ENCODE assay signal across 19 cellular contexts in genomic region chr4:123995939-123996338, GRCh38.
A peak's percentile ranks its signal among the peaks of the same experiment; 100 is the strongest.
DNase-seq lines count a peak whose midpoint lies in the region; ATAC-seq and TF ChIP-seq lines count a peak whose summit lies in the region.
"Had no signal": no experiment of that assay in that cellular context is flagged by ENCODE, and none has a peak within 500 bp of the region (broad histone marks: within the 10 kb centered on the region; RNA-seq: fewer than 3 reads in every experiment).

No MANE protein-coding gene starts in this region.

- TF ChIP-seq CTCF in SK-N-SH (IDR thresholded peaks at IDR 0.05) (no peak), fibroblast of lung (conservative IDR thresholded peaks at IDR 0.05 in 1 of 2, IDR thresholded peaks at IDR 0.05 in 1 of 2; ENCODE audit: low read depth in 1 of 2, low read length in 2 of 2) (no peak), retinal pigment epithelial cell (conservative IDR thresholded peaks at IDR 0.05; ENCODE audit: low read depth, low read length) (no peak)

- no peak for TF ChIP-seq RAD21 in SK-N-SH (IDR thresholded peaks at IDR 0.05; ENCODE audit: low read length)

- POLR2A ChIA-PET in SK-N-SH (lab: Yijun Ruan, JAX), result no interaction called here

- intact Hi-C loops in sciatic nerve (cut with DNase I), result no loop called here

- DNase-seq in GM04504 (ENCODE audit: low read depth) (peak; percentile 62), SK-N-SH (no peak), fibroblast of lung (ENCODE audit: low read depth in 2 of 2) (peak; percentile 56 to 97), retinal pigment epithelial cell (ENCODE audit: low read depth) (peak; percentile 71), sciatic nerve (ENCODE audit: low spot score) (no peak)
- DNase-seq: activated CD4-positive, alpha-beta T cell treated with anti-CD3 and anti-CD28 coated beads for 48 hours; activated T-cell treated with anti-CD3 and anti-CD28 coated beads, Interleukin-2, amount 50 U/mL, for 24 hours; CD8-positive, alpha-beta T cell; effector memory CD4-positive, alpha-beta T cell; hippocampal formation; NCI-H187 treated with DMSO at 0.1 percent for 48 hours; NCI-H69; RPMI8226; T-helper 2 cell had no signal

- no peak overlapping the region for H3K4me3 ChIP-seq in SK-N-SH (ENCODE audit: low read depth in 2 of 2, low read length in 1 of 2)
- no peak overlapping the region for H3K4me3 ChIP-seq in fibroblast of lung (replicated peaks in 1 of 4; ENCODE audit: control extremely low read depth in 1 of 4, insufficient read depth in 1 of 4, low read depth in 3 of 4, low read length in 4 of 4)
- H3K4me3 ChIP-seq in retinal pigment epithelial cell (ENCODE audit: low read length), result no peak overlapping the region
- H3K4me3 ChIP-seq: smooth muscle cell had no signal

- no peaks in the 10 kb centered on the region for H3K27me3 ChIP-seq in SK-N-SH (ENCODE audit: insufficient read depth)
- no peaks in the 10 kb centered on the region for H3K27me3 ChIP-seq in fibroblast of lung (ENCODE audit: control insufficient read depth, insufficient read depth, low read length)

- H3K4me1 ChIP-seq in SK-N-SH (ENCODE audit: control insufficient read depth in 1 of 2, insufficient read depth in 2 of 2, low read depth in 1 of 2, low read length in 1 of 2) (no peaks in the 10 kb centered on the region; a peak in 3 of 4 replicates), fibroblast of lung (ENCODE audit: control insufficient read depth, extremely low read depth, insufficient read depth, low read length) (peaks cover 6% of the 10 kb centered on the region)

- H3K9ac ChIP-seq in SK-N-SH (no peak overlapping the region), fibroblast of lung (ENCODE audit: insufficient read depth, low read length) (no peak overlapping the region)
- H3K9ac ChIP-seq: KMS-11 had no signal

- no peak for TF ChIP-seq EP300 in SK-N-SH (IDR thresholded peaks at IDR 0.05; ENCODE audit: borderline replicate concordance in 1 of 2, low read depth in 1 of 2, low read length in 1 of 2)

- H3K4me2 ChIP-seq in SK-N-SH (no peak overlapping the region), fibroblast of lung (ENCODE audit: extremely low read depth, insufficient read depth, low read length) (peak overlapping the region; percentile 23)
- H3K4me2 ChIP-seq: KMS-11, smooth muscle cell had no signal

- H4K20me1 ChIP-seq in SK-N-SH (ENCODE audit: insufficient read depth) (no peaks in the 10 kb centered on the region), fibroblast of lung (ENCODE audit: control insufficient read depth, extremely low read depth, insufficient read depth, low read length) (no peaks in the 10 kb centered on the region)

- no peaks in the 10 kb centered on the region for H3K79me2 ChIP-seq in SK-N-SH (ENCODE audit: insufficient read depth)
- no peaks in the 10 kb centered on the region for H3K79me2 ChIP-seq in fibroblast of lung (ENCODE audit: control insufficient read depth, insufficient read depth, low read length)

- H3K9me3 ChIP-seq in SK-N-SH (no peaks in the 10 kb centered on the region), fibroblast of lung (ENCODE audit: control insufficient read depth, insufficient read depth, low read depth, low read length) (no peaks in the 10 kb centered on the region)

- WGBS in SK-N-SH (ENCODE audit: low lambda C conversion rate), result 34% methylated on average over 2 of the region's 2 CpGs

- peaks cover 4% of the 10 kb centered on the region for H3F3A ChIP-seq in SK-N-SH (replicated peaks; ENCODE audit: insufficient read depth)

- H3K36me3 ChIP-seq in SK-N-SH (replicated peaks in 1 of 2; ENCODE audit: control insufficient read depth in 1 of 2, insufficient read depth in 2 of 2, low read length in 1 of 2) (no peaks in the 10 kb centered on the region), fibroblast of lung (ENCODE audit: control insufficient read depth, insufficient read depth, low read length) (no peaks in the 10 kb centered on the region)

- ATAC-seq in GM19035 (IDR thresholded peaks at IDR 0.05; ENCODE audit: unreplicated experiment), result no peak
- no peak for ATAC-seq in GM21786 (IDR thresholded peaks at IDR 0.05; ENCODE audit: unreplicated experiment)
- ATAC-seq in HG02885 (IDR thresholded peaks at IDR 0.05; ENCODE audit: poor library complexity, unreplicated experiment), result no peak
- ATAC-seq in sciatic nerve, result no peak
- ATAC-seq: CD8-positive, alpha-beta T cell had no signal

- CTCF ChIA-PET in SK-N-SH (lab: Yijun Ruan, JAX), result no interaction called here

- H3K27ac ChIP-seq in SK-N-SH (ENCODE audit: low read depth in 2 of 2, low read length in 1 of 2), result peak overlapping the region in 1 of 2 experiments; percentile 54; a peak in 2 of 4 replicates
- H3K27ac ChIP-seq in fibroblast of lung (ENCODE audit: insufficient read depth, low read length), result peak overlapping the region; percentile 19
- H3K27ac ChIP-seq: KMS-11 had no signal

- no peak overlapping the region for H2AFZ ChIP-seq in SK-N-SH (ENCODE audit: low read depth)
- H2AFZ ChIP-seq in fibroblast of lung (ENCODE audit: low read length), result no peak overlapping the region

- H3K9me2 ChIP-seq in SK-N-SH, result no peaks in the 10 kb centered on the region

TF ChIP-seq in SK-N-SH, 30 proteins besides CTCF, POLR2A, EP300 and RAD21:
- 0 out of 2 replicates have a peak, but pooled peaks have one; percentile 21 for TF ChIP-seq MEF2A (IDR thresholded peaks at IDR 0.05; ENCODE audit: borderline replicate concordance, low read depth)
- peak; percentile 34; the same call in 1 of the 2 replicates for TF ChIP-seq JUND (IDR thresholded peaks at IDR 0.05)
- no peak for TF ChIP-seq GATA2 (CRISPR knock-in tag; IDR thresholded peaks at IDR 0.05)
- no peak for TF ChIP-seq FOXJ3 (CRISPR knock-in tag; IDR thresholded peaks at IDR 0.05)
- TF ChIP-seq FOSL2 (IDR thresholded peaks at IDR 0.05; ENCODE audit: borderline replicate concordance, low read depth), result peak; percentile 55; the same call in 1 of the 2 replicates
- peak; percentile 58; the same call in 1 of the 2 replicates for TF ChIP-seq RXRA (IDR thresholded peaks at IDR 0.05; ENCODE audit: borderline replicate concordance, low read depth)
- TF ChIP-seq POLR2AphosphoS5 (IDR thresholded peaks at IDR 0.05; ENCODE audit: low read depth, low read length), result no peak
- TF ChIP-seq, protein P1, sequence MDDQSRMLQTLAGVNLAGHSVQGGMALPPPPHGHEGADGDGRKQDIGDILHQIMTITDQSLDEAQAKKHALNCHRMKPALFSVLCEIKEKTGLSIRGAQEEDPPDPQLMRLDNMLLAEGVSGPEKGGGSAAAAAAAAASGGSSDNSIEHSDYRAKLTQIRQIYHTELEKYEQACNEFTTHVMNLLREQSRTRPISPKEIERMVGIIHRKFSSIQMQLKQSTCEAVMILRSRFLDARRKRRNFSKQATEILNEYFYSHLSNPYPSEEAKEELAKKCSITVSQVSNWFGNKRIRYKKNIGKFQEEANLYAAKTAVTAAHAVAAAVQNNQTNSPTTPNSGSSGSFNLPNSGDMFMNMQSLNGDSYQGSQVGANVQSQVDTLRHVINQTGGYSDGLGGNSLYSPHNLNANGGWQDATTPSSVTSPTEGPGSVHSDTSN (IDR thresholded peaks at IDR 0.05), result peak; percentile 31; the same call in 1 of the 2 replicates
- no peak for TF ChIP-seq ZBTB33 (IDR thresholded peaks at IDR 0.05; ENCODE audit: borderline replicate concordance, low read depth)
- no peak for TF ChIP-seq EZH2phosphoT487 (IDR thresholded peaks at IDR 0.05; ENCODE audit: borderline replicate concordance, low read depth)
TF ChIP-seq in SK-N-SH: peak in this region for 5.

Comparison
In these comparisons a context has a peak if more than half of its experiments do, and no peak if none do; other contexts are left out.
1. DNase-seq: peak in GM04504 (single experiment), fibroblast of lung (2 of 2) and retinal pigment epithelial cell (single experiment); none in SK-N-SH (single experiment) and sciatic nerve (single experiment).